Comparison of ENCODE assay signal across 8 cellular contexts in the genomic region with DNA sequence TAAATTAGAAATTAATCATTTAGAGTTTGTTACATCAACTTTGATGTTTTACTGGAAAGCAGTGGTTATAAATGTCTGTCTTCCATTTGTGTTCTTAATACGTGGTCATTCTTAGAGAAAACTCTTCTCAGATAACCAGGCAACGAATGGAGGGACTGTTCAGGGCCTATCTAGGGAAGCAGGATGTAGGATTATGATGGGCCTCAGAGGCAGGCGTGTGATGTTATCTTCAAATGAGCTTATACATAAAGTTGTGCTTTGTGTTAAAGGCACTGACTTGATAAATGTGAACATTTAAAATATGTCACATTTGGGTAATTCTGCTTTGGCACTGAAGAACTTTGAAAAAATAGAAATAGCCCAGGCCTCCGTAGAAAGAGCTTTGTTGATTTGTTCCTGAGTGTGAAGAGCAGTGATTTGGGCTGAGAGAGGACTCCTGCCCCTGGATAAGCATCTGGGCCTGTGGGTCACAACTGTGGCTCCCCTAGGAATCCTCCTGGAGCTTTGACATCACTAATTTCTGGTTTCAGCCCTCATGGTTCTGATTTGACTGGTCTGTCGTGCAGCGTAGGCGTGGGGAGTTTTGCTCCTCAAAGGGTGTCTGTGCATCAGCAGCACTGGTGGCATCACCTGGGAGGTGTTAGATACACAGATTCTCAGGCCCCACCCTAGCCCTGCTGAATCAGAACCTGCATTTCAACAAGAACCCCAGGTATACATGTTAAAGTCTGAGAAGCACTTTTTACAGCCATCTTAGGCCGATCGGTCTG. TPM values are rescaled to one million over a fixed set of nuclear protein-coding genes. Genes with fewer than 3 reads are reported as not detected.
DNase-seq lines count a peak whose midpoint lies in the region; ATAC-seq, FAIRE-seq and TF ChIP-seq lines count a peak whose summit lies in the region.
"Had no signal": no experiment of that assay in that cellular context is flagged by ENCODE, and none has a peak within 500 bp of the region (broad histone marks: within the 10 kb centered on the region; RNA-seq: fewer than 3 reads in every experiment).

No MANE protein-coding gene starts in this region.

- CTCF ChIA-PET in HepG2 (lab: Yijun Ruan, JAX; ENCODE audit: low intra/inter-chr PET ratio, low total read pairs): no interaction called here

- H3K4me1 ChIP-seq in HepG2 (ENCODE audit: insufficient read depth, low read length): peaks cover 51% of the 10 kb centered on the region

- no TSS peak for BruUV-seq in HepG2 (replicated peaks; lab: Mats Ljungman, UMichigan)

- H3K27me3 Mint-ChIP-seq in progenitor cell of endocrine pancreas: no peaks in the 10 kb centered on the region

- ATAC-seq in HG02852 (IDR thresholded peaks at IDR 0.05; ENCODE audit: unreplicated experiment): peak; percentile 94
- no peak for ATAC-seq in HepG2
- ATAC-seq: GM23338 had no signal

- POLR2A ChIA-PET in HepG2 (lab: Yijun Ruan, JAX): no interaction called here

- in situ Hi-C loops in HepG2 (cut with HindIII; ENCODE audit: extremely low pct_ligation_motif_present, low pct_unique_long_range_greater_than_20kb): no loop called here

- H3K27me3 ChIP-seq in HepG2 (ENCODE audit: control insufficient read depth in 1 of 2, insufficient read depth in 2 of 2, low read length in 2 of 2): no peaks in the 10 kb centered on the region

- peaks cover 5% of the 10 kb centered on the region for H3K9me3 Mint-ChIP-seq in progenitor cell of endocrine pancreas (ENCODE audit: low read depth)

- 96% methylated on average over 8 of the region's 9 CpGs for WGBS in HepG2 (ENCODE audit: low lambda C conversion rate)

- H3K9me3 ChIP-seq in HepG2 (ENCODE audit: low read length): no peaks in the 10 kb centered on the region

- FAIRE-seq in GM19239 (lab: Jason Lieb, UNC) (peak; percentile 85), HepG2 (lab: Jason Lieb, UNC) (no peak)

- no peaks in the 10 kb centered on the region for H3K36me3 Mint-ChIP-seq in progenitor cell of endocrine pancreas (ENCODE audit: insufficient read depth)

- H3K27ac ChIP-seq in HepG2 (ENCODE audit: extremely low read length, insufficient read depth, low read length): no peak overlapping the region

- H4K20me1 ChIP-seq in HepG2 (ENCODE audit: insufficient read depth, low read length): peaks cover 17% of the 10 kb centered on the region; the same call in 1 of the 2 replicates

- no peak overlapping the region for H3K27ac Mint-ChIP-seq in progenitor cell of endocrine pancreas
- H3K27ac Mint-ChIP-seq: GM23338 had no signal

- no peak overlapping the region for H3K9ac ChIP-seq in HepG2 (ENCODE audit: insufficient read depth, low read depth, low read length)

- TF ChIP-seq CTCF in progenitor cell of endocrine pancreas (IDR thresholded peaks at IDR 0.05; ENCODE audit: unreplicated experiment) (no peak), HepG2 (CRISPR knock-in tag; IDR thresholded peaks at IDR 0.05) (no peak)

- no peak for TF ChIP-seq EP300 in HepG2 (IDR thresholded peaks at IDR 0.05; ENCODE audit: low read depth in 2 of 2, low read length in 2 of 2)
- TF ChIP-seq EP300 in HepG2 (CRISPR knock-in tag; IDR thresholded peaks at IDR 0.05; ENCODE audit: borderline replicate concordance): no peak

- H3K4me2 ChIP-seq in HepG2 (ENCODE audit: low read depth, low read length): no peak overlapping the region
- H3K4me2 ChIP-seq: GM23338 had no signal

- no peak overlapping the region for H3K4me3 Mint-ChIP-seq in progenitor cell of endocrine pancreas (ENCODE audit: low read depth)
- H3K4me3 Mint-ChIP-seq: GM23338 had no signal

- no peak for TF ChIP-seq POLR2A in HepG2 (IDR thresholded peaks at IDR 0.05; ENCODE audit: insufficient read depth in 1 of 2, low read depth in 2 of 2, low read length in 2 of 2)

- H3K36me3 ChIP-seq in HepG2 (replicated peaks in 1 of 2; ENCODE audit: control insufficient read depth in 1 of 2, insufficient read depth in 2 of 2, low read length in 2 of 2): peaks cover 0 to 2% of the 10 kb centered on the region in 2 experiments; a peak in 1 of 5 replicates

- no peak overlapping the region for H2AFZ ChIP-seq in HepG2 (ENCODE audit: low read length)
- H2AFZ ChIP-seq: GM23338 had no signal

- DNase-seq in GM19239 (ENCODE audit: insufficient read length, low spot score) (no peak), progenitor cell of endocrine pancreas (ENCODE audit: low spot score, unreplicated experiment) (no peak), HepG2 (ENCODE audit: low spot score) (no peak), hippocampal formation (lab: John Stamatoyannopoulos, UW) (no peak)
- peak; percentile 28 to 43 for DNase-seq in activated CD4-positive, alpha-beta T cell treated with anti-CD3 and anti-CD28 coated beads, Interleukin-2, amount 50 U/mL, for 24 hours (ENCODE audit: low read depth in 1 of 2, low spot score in 1 of 2)
- peak; percentile 41 to 70 for DNase-seq in stimulated activated CD4-positive, alpha-beta T cell treated with anti-CD3 and anti-CD28 coated beads, Interleukin-4, amount 100 ng/mL, for 48 hours (ENCODE audit: low read depth in 2 of 2)

- intact Hi-C loops in HepG2 (cut with micrococcal nuclease; ENCODE audit: unreplicated experiment): no loop called here

- peaks cover 40% of the 10 kb centered on the region for H3K79me2 ChIP-seq in HepG2 (ENCODE audit: insufficient read depth, low read length)

- peaks cover 19% of the 10 kb centered on the region for H3K4me1 Mint-ChIP-seq in progenitor cell of endocrine pancreas (ENCODE audit: low read depth)

- no peak for TF ChIP-seq RAD21 in HepG2 (CRISPR knock-in tag; IDR thresholded peaks at IDR 0.05)

- no peak overlapping the region for H3K4me3 ChIP-seq in HepG2 (replicated peaks in 1 of 3; ENCODE audit: insufficient read depth in 1 of 3, low read depth in 2 of 3, low read length in 3 of 3)
- H3K4me3 ChIP-seq: GM23338 had no signal

TF ChIP-seq in HepG2, 621 proteins besides CTCF, POLR2A, EP300 and RAD21:
- no peak for TF ChIP-seq ZNF136 (CRISPR knock-in tag; IDR thresholded peaks at IDR 0.05; ENCODE audit: low read depth)
- TF ChIP-seq MTA1 (CRISPR knock-in tag; IDR thresholded peaks at IDR 0.05; ENCODE audit: borderline replicate concordance): no peak

RNA-seq across cellular contexts. Expression of a gene that starts 55.4 kb away (rescaled TPM):
- total RNA-seq in progenitor cell of endocrine pancreas: 9.1 and 10.8 TPM in 2 replicates
- total RNA-seq in HepG2 (2016; rRNA removed; fragmentation: Illumina TruSeq; extraction: Trizol): 6.9 and 13.0 TPM in 2 replicates
- total RNA-seq in HepG2 (2016; cell fraction: cytosol; rRNA removed; fragmentation: Illumina TruSeq; extraction: Trizol; ENCODE audit: low read depth): 38.3 and 41.9 TPM in 2 replicates
- total RNA-seq in HepG2 (2016; cell fraction: insoluble cytoplasmic fraction; rRNA removed; fragmentation: Illumina TruSeq; extraction: Trizol): 6.5 and 11.9 TPM in 2 replicates
- total RNA-seq in HepG2 (2016; cell fraction: membrane; rRNA removed; fragmentation: Illumina TruSeq; extraction: Trizol): 12.3 and 13.3 TPM in 2 replicates
- 24.4 and 25.8 TPM in 2 replicates for total RNA-seq in HepG2 (2016; cell fraction: nucleus; rRNA removed; fragmentation: Illumina TruSeq; extraction: Trizol)
- polyA plus RNA-seq in HepG2 (2011; rRNA removed): 11.7 and 11.8 TPM in 2 replicates
- polyA plus RNA-seq in HepG2 (2011; cell fraction: cytosol; rRNA removed): 4.9 and 6.1 TPM in 2 replicates
- 89.4 and 113 TPM in 2 replicates for polyA plus RNA-seq in HepG2 (2011; cell fraction: nucleus; rRNA removed)
- 22.3 and 23.9 TPM in 2 replicates for polyA plus RNA-seq in HepG2 (2012)
- 1.5 and 1.9 TPM in 2 replicates for polyA plus RNA-seq in HepG2 (2016; cell fraction: cytosol; fragmentation: Illumina TruSeq; extraction: Trizol; ENCODE audit: low read depth)
- 5.1 and 6.3 TPM in 2 replicates for polyA plus RNA-seq in HepG2 (2016; cell fraction: insoluble cytoplasmic fraction; fragmentation: Illumina TruSeq; extraction: Trizol; ENCODE audit: low read depth)
- 3.2 and 3.3 TPM in 2 replicates for polyA plus RNA-seq in HepG2 (2016; cell fraction: membrane; fragmentation: Illumina TruSeq; extraction: Trizol; ENCODE audit: low read depth)
- polyA plus RNA-seq in HepG2 (2016; cell fraction: nucleus; fragmentation: Illumina TruSeq; extraction: Trizol; ENCODE audit: insufficient read depth, low read depth): 31.5 and 34.6 TPM in 2 replicates
- polyA minus RNA-seq in HepG2 (2011; rRNA and poly(A)+ RNA removed; ENCODE audit: low replicate concordance): 3.0 and 40.6 TPM in 2 replicates
- 26.1 and 26.2 TPM in 2 replicates for polyA minus RNA-seq in HepG2 (2011; cell fraction: cytosol; rRNA and poly(A)+ RNA removed)
- 112 and 120 TPM in 2 replicates for polyA minus RNA-seq in HepG2 (2011; cell fraction: nucleus; rRNA and poly(A)+ RNA removed)

Comparison
In these comparisons a context has a peak if more than half of its experiments do, and no peak if none do; other contexts are left out.
1. DNase-seq: peak in activated CD4-positive, alpha-beta T cell treated with anti-CD3 and anti-CD28 coated beads, Interleukin-2, amount 50 U/mL, for 24 hours (2 of 2) and stimulated activated CD4-positive, alpha-beta T cell treated with anti-CD3 and anti-CD28 coated beads, Interleukin-4, amount 100 ng/mL, for 48 hours (2 of 2); none in GM19239 (single experiment), progenitor cell of endocrine pancreas (single experiment), HepG2 (single experiment) and hippocampal formation (0 of 2).